ENCODE assay signal across 8 cellular contexts in the genomic region with DNA sequence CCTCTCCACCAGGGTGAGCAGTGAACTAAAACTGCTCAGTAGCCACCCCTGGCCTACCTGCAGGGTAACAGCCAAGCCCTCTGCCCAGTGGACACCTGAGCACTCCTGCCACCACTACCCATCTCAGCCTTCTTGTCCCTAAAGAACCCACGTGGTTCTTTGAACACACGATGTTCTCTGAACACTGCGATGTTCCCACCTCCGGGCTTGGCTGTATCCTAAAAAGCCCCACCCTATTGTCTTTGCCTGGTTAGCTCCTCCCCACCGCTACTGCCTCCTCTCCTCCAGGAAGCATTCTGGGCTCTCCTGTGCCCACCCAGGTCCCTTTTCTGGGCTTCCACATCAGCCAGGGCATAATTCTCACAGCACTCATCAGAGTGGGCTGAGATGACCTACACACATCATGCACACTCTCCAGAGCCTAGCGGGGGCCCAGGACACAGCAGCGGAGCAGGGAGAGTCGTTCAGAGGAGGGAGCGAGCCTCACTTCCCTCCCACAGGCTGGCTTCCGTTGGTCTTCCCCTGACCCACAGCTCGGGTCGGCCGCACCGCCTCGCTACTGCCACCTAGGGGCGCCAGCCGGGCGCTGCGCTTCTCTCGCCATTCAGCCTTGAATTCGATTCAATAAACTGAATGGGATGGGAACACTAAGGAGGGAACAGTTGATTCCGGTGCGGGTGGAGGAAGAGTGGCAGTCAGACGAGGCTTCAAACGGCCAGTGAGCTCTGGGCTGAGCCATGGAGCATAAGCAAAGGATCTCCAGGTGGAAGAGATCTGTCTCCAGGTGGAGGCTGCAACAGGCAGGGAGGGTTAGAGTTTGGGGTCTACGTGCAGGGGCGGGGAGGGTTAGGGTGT. TPM values are rescaled to one million over a fixed set of nuclear protein-coding genes. Genes with fewer than 3 reads are reported as not detected.
A peak's percentile ranks its signal among the peaks of the same experiment; 100 is the strongest.
DNase-seq lines count a peak whose midpoint lies in the region; ATAC-seq and TF ChIP-seq lines count a peak whose summit lies in the region.

No MANE protein-coding gene starts in this region.

- H3K4me3 ChIP-seq in MG63 (peak overlapping the region; percentile 25), adipocyte (ENCODE audit: low read length) (peak overlapping the region; percentile 78), heart right ventricle (peak overlapping the region in 8 of 10 donors; percentile 23 to 51 (median 40)), transverse colon (peak overlapping the region in 1 of 4 donors; percentile 24)

- no peak for TF ChIP-seq POLR2A in transverse colon (IDR thresholded peaks at IDR 0.05)

- intact Hi-C loops in heart right ventricle (cut with DNase I), result loop anchor here in 8 of 10 donors (1.0 to 10.0 kb wide), 7 partner anchors 31 to 253 kb away; a partner anchor contains a TSS
- intact Hi-C loops in posterior cingulate gyrus (cut with DNase I), result no loop called here
- intact Hi-C loops in transverse colon (cut with DNase I; ENCODE audit: low total_unique reads), result loop anchor here (10.0 kb wide), 1 partner anchor 67 kb away; no protein-coding TSS in a partner anchor

- peak overlapping the region; percentile 79 for H3K9ac ChIP-seq in adipocyte (ENCODE audit: low read length)

- H3K27me3 ChIP-seq in MG63, result no peaks in the 10 kb centered on the region
- H3K27me3 ChIP-seq in adipocyte (replicated peaks; ENCODE audit: control insufficient read depth, insufficient read depth, low read length), result no peaks in the 10 kb centered on the region
- H3K27me3 ChIP-seq in heart right ventricle, result no peaks in the 10 kb centered on the region
- H3K27me3 ChIP-seq in transverse colon, result no peaks in the 10 kb centered on the region

- DNase-seq in SIG-M5 treated with dmso at 0.1 percent for 504 hours (lab: John Stamatoyannopoulos, UW; ENCODE audit: unreplicated experiment) (peak; percentile 81), SIG-M5 (lab: John Stamatoyannopoulos, UW) (no peak), MG63 (peak; percentile 84), SW480 (ENCODE audit: low spot score) (peak; percentile 67), adipocyte (ENCODE audit: low read depth) (peak; percentile 88), heart right ventricle (peak; percentile 76 to 84), posterior cingulate gyrus (peak; percentile 50 to 96 (median 82)), transverse colon (peak; percentile 87)

- peak; percentile 69 to 92 (median 82) for ATAC-seq in heart right ventricle

- TF ChIP-seq CTCF in heart right ventricle (IDR thresholded peaks at IDR 0.05), result peak; percentile 96 to 99 (median 99)
- peak; percentile 87 to 99 (median 97) for TF ChIP-seq CTCF in transverse colon (IDR thresholded peaks at IDR 0.05)

- peaks cover 34% of the 10 kb centered on the region for H3K4me1 ChIP-seq in adipocyte (ENCODE audit: control insufficient read depth, insufficient read depth, low read length)
- H3K4me1 ChIP-seq in heart right ventricle, result peaks cover 28 to 81% (median 66%) of the 10 kb centered on the region in 9 donors
- H3K4me1 ChIP-seq in transverse colon, result peaks cover 28 to 46% (median 35%) of the 10 kb centered on the region in 4 donors

- 7 to 9% methylated on average over 27 of the region's 27 CpGs for WGBS in heart right ventricle, 2 donors
- WGBS in transverse colon (ENCODE audit: low coverage in 1 of 2), 2 donors, result 10% methylated on average over 27 of the region's 27 CpGs; no CpG with 5 or more reads in 1 of the 2 donors

- H3K27ac ChIP-seq in heart right ventricle (peak overlapping the region; percentile 48 to 88 (median 72)), transverse colon (peak overlapping the region; percentile 60 to 77 (median 72))

- 0 out of 2 replicates have a peak, but pooled peaks cover 2% of the 10 kb centered on the region for H3K9me3 ChIP-seq in MG63
- no peaks in the 10 kb centered on the region for H3K9me3 ChIP-seq in adipocyte (ENCODE audit: control insufficient read depth, low read length)
- H3K9me3 ChIP-seq in heart right ventricle, result no peaks in the 10 kb centered on the region
- no peaks in the 10 kb centered on the region for H3K9me3 ChIP-seq in transverse colon

- in situ Hi-C loops in transverse colon (cut with MboI; ENCODE audit: low pct_ligation_motif_present in 1 of 4, low pct_unique_long_range_greater_than_20kb in 1 of 4, low sequenced_read_pairs in 3 of 4), result no loop called here

- no peak for TF ChIP-seq EP300 in transverse colon (IDR thresholded peaks at IDR 0.05; ENCODE audit: low read depth)

- H3K36me3 ChIP-seq in MG63 (peaks cover 49% of the 10 kb centered on the region), adipocyte (ENCODE audit: control insufficient read depth, insufficient read depth, low read length, severe bottlenecking) (no peaks in the 10 kb centered on the region), heart right ventricle (peaks cover 0 to 15% (median 0%) of the 10 kb centered on the region in 9 donors), transverse colon (no peaks in the 10 kb centered on the region)

RNA-seq across cellular contexts. Expression of a gene that starts 3.2 kb away (rescaled TPM):
- 90.8 and 118 TPM in 2 replicates for total RNA-seq in MG63 (2014; rRNA removed; shearing (Covaris generic); ENCODE audit: low replicate concordance)
- total RNA-seq in heart right ventricle, result 10 to 100 TPM; 44.2 to 60.1 (median 55.3) TPM
- polyA plus RNA-seq in heart right ventricle, result 10 to 100 TPM; 11.6 to 31.7 TPM
- total RNA-seq in transverse colon, result 100 to 1,000 TPM in 1 of 4 donors, 10 to 100 TPM in 3; 11.9 to 101 (median 22.4) TPM

RNA-seq across cellular contexts. Expression of a gene that starts 50.3 kb away (rescaled TPM):
- not detected in 2 replicates for total RNA-seq in MG63 (2014; rRNA removed; shearing (Covaris generic); ENCODE audit: low replicate concordance)
- total RNA-seq in heart right ventricle, result not detected
- not detected for polyA plus RNA-seq in heart right ventricle
- total RNA-seq in transverse colon, result not detected

RNA-seq across cellular contexts. Expression of a gene that starts 58.8 kb away (rescaled TPM):
- total RNA-seq in MG63 (2014; rRNA removed; shearing (Covaris generic); ENCODE audit: low replicate concordance), result 132 and 210 TPM in 2 replicates
- total RNA-seq in heart right ventricle, result 10 to 100 TPM; 54.9 to 97.5 (median 71.4) TPM
- 100 to 1,000 TPM; 110 to 188 TPM for polyA plus RNA-seq in heart right ventricle
- 100 to 1,000 TPM in 1 of 4 donors, 10 to 100 TPM in 3; 59.7 to 102 (median 71.8) TPM for total RNA-seq in transverse colon
